ENCODE assay signal across 1 cellular context in genomic region chr6:154229796-154230195, GRCh38.
TF ChIP-seq lines count a peak whose summit lies in the region.

No MANE protein-coding gene starts in this region.

TF ChIP-seq in SK-N-SH treated with all-trans-retinoic acid at 6 μM for 48 hours, 23 proteins besides CTCF, POLR2A, EP300 and RAD21 (continued from another document):
- no peak for TF ChIP-seq ZNF8 (CRISPR knock-in tag; IDR thresholded peaks at IDR 0.05)
